In genomic region chr3:183587337-183587736, GRCh38 we compare ENCODE assay signal across 13 cellular contexts. TPM values are rescaled to one million over a fixed set of nuclear protein-coding genes. Genes with fewer than 3 reads are reported as not detected.
DNase-seq lines count a peak whose midpoint lies in the region; ATAC-seq and TF ChIP-seq lines count a peak whose summit lies in the region.
"Had no signal": no experiment of that assay in that cellular context is flagged by ENCODE, and none has a peak within 500 bp of the region (broad histone marks: within the 10 kb centered on the region; RNA-seq: fewer than 3 reads in every experiment).

No MANE protein-coding gene starts in this region.

- no peak for TF ChIP-seq CTCF in fibroblast of pulmonary artery (IDR thresholded peaks at IDR 0.05; ENCODE audit: low read length, missing control alignments)

- H3K36me3 Mint-ChIP-seq in T-helper 17 cell (ENCODE audit: low read depth), result no peaks in the 10 kb centered on the region
- H3K36me3 Mint-ChIP-seq: stimulated activated memory B cell treated with anti-CD40 and anti-IgM and Interleukin-4, amounts not matched to agents 10 μg/mL and 1 μg/mL and 100 μg/mL, for 72 hours had no signal

- H3K4me1 Mint-ChIP-seq in T-helper 17 cell, result peaks cover 45% of the 10 kb centered on the region

- no peak overlapping the region for H3K4me3 ChIP-seq in Jurkat, Clone E6-1 (ENCODE audit: low read length)
- H3K4me3 ChIP-seq in fibroblast of pulmonary artery (replicated peaks; ENCODE audit: low read depth, low read length), result no peak overlapping the region
- H3K4me3 ChIP-seq: ovary had no signal

- H3K27me3 Mint-ChIP-seq in T-helper 17 cell, result no peaks in the 10 kb centered on the region

- ATAC-seq in T-helper 17 cell (peak; percentile 64), HG02763 (IDR thresholded peaks at IDR 0.05; ENCODE audit: unreplicated experiment) (no peak)
- ATAC-seq: left colon; stimulated activated memory B cell treated with anti-CD40 and anti-IgM and Interleukin-4, amounts not matched to agents 10 μg/mL and 1 μg/mL and 100 μg/mL, for 72 hours had no signal

- DNase-seq in CD1c-positive myeloid dendritic cell (ENCODE audit: extremely low spot score), result peak; percentile 51
- peak; percentile 62 for DNase-seq in Jurkat, Clone E6-1 (ENCODE audit: low read depth, low spot score)
- DNase-seq in T-helper 17 cell, result no peak
- peak; percentile 19 for DNase-seq in fibroblast of pulmonary artery (ENCODE audit: low read depth)
- no peak for DNase-seq in HPDE6-E6E7 (ENCODE audit: extremely low spot score)
- DNase-seq in NCI-H2227 (lab: John Stamatoyannopoulos, UW; ENCODE audit: unreplicated experiment), result no peak
- no peak for DNase-seq in EL
- DNase-seq: activated CD4-positive, CD25-positive, alpha-beta regulatory T cell; Caco-2; left colon; ovary had no signal

- peak overlapping the region; percentile 88 for H3K27ac Mint-ChIP-seq in T-helper 17 cell
- H3K27ac Mint-ChIP-seq: stimulated activated memory B cell treated with anti-CD40 and anti-IgM and Interleukin-4, amounts not matched to agents 10 μg/mL and 1 μg/mL and 100 μg/mL, for 72 hours had no signal

- H3K9me3 ChIP-seq in T-helper 17 cell (ENCODE audit: control insufficient read depth, low read length, poor library complexity, severe bottlenecking), result no peaks in the 10 kb centered on the region
- H3K9me3 ChIP-seq: Caco-2, ovary had no signal

- H3K4me3 Mint-ChIP-seq in T-helper 17 cell, result peak overlapping the region; percentile 49
- H3K4me3 Mint-ChIP-seq: stimulated activated memory B cell treated with anti-CD40 and anti-IgM and Interleukin-4, amounts not matched to agents 10 μg/mL and 1 μg/mL and 100 μg/mL, for 72 hours had no signal

RNA-seq across cellular contexts. Expression of gene KLHL6, which starts 31.8 kb away (rescaled TPM):
- 1.5 TPM for polyA plus RNA-seq in Jurkat, Clone E6-1 (2012; ENCODE audit: insufficient read depth, insufficient read length)
- total RNA-seq in T-helper 17 cell, result 10 to 100 TPM; 29.3 to 35.7 TPM
- total RNA-seq: Caco-2 had no signal

RNA-seq across cellular contexts. Expression of gene KLHL24, which starts 48.1 kb away (rescaled TPM):
- 5.0 TPM for polyA plus RNA-seq in Jurkat, Clone E6-1 (2012; ENCODE audit: insufficient read depth, insufficient read length)
- 100 to 1,000 TPM; 120 to 143 TPM for total RNA-seq in T-helper 17 cell

Comparison
In these comparisons a context has a peak if more than half of its experiments do, and no peak if none do; other contexts are left out.
1. DNase-seq: peak in CD1c-positive myeloid dendritic cell (single experiment), Jurkat, Clone E6-1 (single experiment) and fibroblast of pulmonary artery (single experiment); none in T-helper 17 cell (0 of 3), HPDE6-E6E7 (single experiment), NCI-H2227 (single experiment) and EL (single experiment).